8 cellular contexts compared by ENCODE assay signal in genomic region chr7:6123843-6124242, GRCh38.
"Had no signal": no experiment of that assay in that cellular context is flagged by ENCODE, and none has a peak within 500 bp of the region (broad histone marks: within the 10 kb centered on the region; RNA-seq: fewer than 3 reads in every experiment).

No MANE protein-coding gene starts in this region.

- H3K4me3 ChIP-seq: GM23248, GM23338, HAP-1 had no signal

- H3K27ac ChIP-seq: GM23248 had no signal

- H3K4me1 Mint-ChIP-seq: GM23338 had no signal

- H3K9me3 Mint-ChIP-seq: GM23338, H9 had no signal

- H3K27ac Mint-ChIP-seq: GM23338, HFFc6 had no signal

- DNase-seq: GM23248, GOT3, H7, H9, HCEC 1CT, HFFc6 had no signal

- H3K4me1 ChIP-seq: HAP-1 had no signal

- H3K4me3 Mint-ChIP-seq: GM23338, H9, HFFc6 had no signal
